In genomic region chr10:100662067-100662466, GRCh38 we compare ENCODE assay signal across 1 cellular context.
TF ChIP-seq lines count a peak whose summit lies in the region.

No MANE protein-coding gene starts in this region.

TF ChIP-seq in K562, 482 proteins besides CTCF, POLR2A, EP300 and RAD21 (continued from another document):
- TF ChIP-seq CBX8 (IDR thresholded peaks at IDR 0.05; ENCODE audit: borderline replicate concordance, extremely low read depth, low read depth, low read length, poor library complexity, severe bottlenecking) = no peak
